ENCODE assay signal across 10 cellular contexts in genomic region chr9:108125541-108125940, GRCh38.
DNase-seq lines count a peak whose midpoint lies in the region; ATAC-seq and TF ChIP-seq lines count a peak whose summit lies in the region.
"Had no signal": no experiment of that assay in that cellular context is flagged by ENCODE, and none has a peak within 500 bp of the region (broad histone marks: within the 10 kb centered on the region; RNA-seq: fewer than 3 reads in every experiment).

No MANE protein-coding gene starts in this region.

- TF ChIP-seq CTCF in heart right ventricle (IDR thresholded peaks at IDR 0.05) (peak in 5 of 9 donors; percentile 3 to 47 (median 21)), NB4 (IDR thresholded peaks at IDR 0.05; ENCODE audit: low read depth, low read length) (peak; percentile 81), type B pancreatic cell (conservative IDR thresholded peaks at IDR 0.05) (peak; percentile 59), esophagus muscularis mucosa (IDR thresholded peaks at IDR 0.05) (peak in 1 of 3 experiments; percentile 20)

- H3K27me3 ChIP-seq in heart right ventricle = no peaks in the 10 kb centered on the region
- no peaks in the 10 kb centered on the region for H3K27me3 ChIP-seq in esophagus muscularis mucosa
- H3K27me3 ChIP-seq: BLaER1 treated with 17β-estradiol and CSF1 and Interleukin-3, amounts not matched to agents 10 nM and 100 nM had no signal

- H3K4me3 ChIP-seq in heart right ventricle = no peak overlapping the region
- H3K4me3 ChIP-seq in NB4 (ENCODE audit: low read depth, low read length) = no peak overlapping the region
- H3K4me3 ChIP-seq in esophagus muscularis mucosa = no peak overlapping the region
- H3K4me3 ChIP-seq: BLaER1 treated with 17β-estradiol and CSF1 and Interleukin-3, amounts not matched to agents 10 nM and 100 nM had no signal

- 83 to 87% methylated on average over 5 of the region's 5 CpGs for WGBS in heart right ventricle, 2 donors
- 83% methylated on average over 5 of the region's 5 CpGs for WGBS in esophagus muscularis mucosa

- TF ChIP-seq POLR2A in NB4 (IDR thresholded peaks at IDR 0.05; ENCODE audit: extremely low read depth, insufficient read length) = no peak
- no peak for TF ChIP-seq POLR2A in esophagus muscularis mucosa (IDR thresholded peaks at IDR 0.05; ENCODE audit: low read depth)

- peaks cover 16% of the 10 kb centered on the region for H3K9me3 Mint-ChIP-seq in type B pancreatic cell

- peaks cover 3% of the 10 kb centered on the region for H3K27me3 Mint-ChIP-seq in type B pancreatic cell

- H3K4me1 ChIP-seq in heart right ventricle (no peaks in the 10 kb centered on the region), esophagus muscularis mucosa (no peaks in the 10 kb centered on the region)

- DNase-seq in heart right ventricle (peak in 1 of 2 donors; percentile 17), Right ventricle myocardium superior (no peak), NB4 (ENCODE audit: low read depth) (peak; percentile 54), dermis blood vessel endothelial cell (peak; percentile 17), type B pancreatic cell (ENCODE audit: extremely low spot score, unreplicated experiment) (no peak), C1 segment of cervical spinal cord (lab: John Stamatoyannopoulos, UW) (no peak), esophagus muscularis mucosa (ENCODE audit: extremely low spot score) (no peak)
- DNase-seq in stimulated activated naive CD4-positive, alpha-beta T cell (lab: John Stamatoyannopoulos, UW) = no peak
- DNase-seq: islet precursor cell had no signal

- H3K36me3 ChIP-seq in heart right ventricle (no peaks in the 10 kb centered on the region), esophagus muscularis mucosa (no peaks in the 10 kb centered on the region)
- H3K36me3 ChIP-seq: BLaER1 treated with 17β-estradiol and CSF1 and Interleukin-3, amounts not matched to agents 10 nM and 100 nM had no signal

- ATAC-seq in heart right ventricle (no peak), Right ventricle myocardium superior (ENCODE audit: poor library complexity) (no peak)

- no peaks in the 10 kb centered on the region for H3K36me3 Mint-ChIP-seq in type B pancreatic cell

- H3K27ac Mint-ChIP-seq in type B pancreatic cell = no peak overlapping the region

- intact Hi-C loops in heart right ventricle (cut with DNase I) (no loop called here), Right ventricle myocardium superior (cut with DNase I) (no loop called here), esophagus muscularis mucosa (cut with DNase I) (no loop called here)

- H3K4me3 Mint-ChIP-seq in type B pancreatic cell = no peak overlapping the region

- H3K27ac ChIP-seq in heart right ventricle = no peak overlapping the region
- no peak overlapping the region for H3K27ac ChIP-seq in esophagus muscularis mucosa (replicated peaks in 1 of 4)
- H3K27ac ChIP-seq: BLaER1 treated with 17β-estradiol and CSF1 and Interleukin-3, amounts not matched to agents 10 nM and 100 nM had no signal

- H3K9me3 ChIP-seq in heart right ventricle (peaks cover 0 to 13% (median 0%) of the 10 kb centered on the region in 11 donors), esophagus muscularis mucosa (peaks cover 0 to 8% (median 0%) of the 10 kb centered on the region in 4 donors)

- H3K4me1 Mint-ChIP-seq in type B pancreatic cell (ENCODE audit: unreplicated experiment) = peaks cover 5% of the 10 kb centered on the region

- TF ChIP-seq EP300 in esophagus muscularis mucosa (IDR thresholded peaks at IDR 0.05) = no peak

Comparison
In these comparisons a context has a peak if more than half of its experiments do, and no peak if none do; other contexts are left out.
1. DNase-seq: peak in NB4 (single experiment) and dermis blood vessel endothelial cell (single experiment); none in Right ventricle myocardium superior (single experiment), type B pancreatic cell (single experiment), C1 segment of cervical spinal cord (0 of 14), stimulated activated naive CD4-positive, alpha-beta T cell (0 of 6) and esophagus muscularis mucosa (single experiment).